In genomic region chr4:88518911-88519310, GRCh38 we compare ENCODE assay signal across 28 cellular contexts.
"Had no signal": no experiment of that assay in that cellular context is flagged by ENCODE, and none has a peak within 500 bp of the region (broad histone marks: within the 10 kb centered on the region; RNA-seq: fewer than 3 reads in every experiment).

No MANE protein-coding gene starts in this region.

- H3K9me3 ChIP-seq: left lung, lower lobe of right lung, ovary, stomach, suprapubic skin, thoracic aorta, tibial artery, upper lobe of left lung, vagina had no signal

- H3K27ac Mint-ChIP-seq: immature natural killer cell; natural killer cell; nephron progenitor cell; progenitor cell of endocrine pancreas; stimulated activated naive B cell treated with anti-CD40 and anti-IgM and Interleukin-4, amounts not matched to agents 10 μg/mL and 1 μg/mL and 100 μg/mL, for 72 hours had no signal

- H3K4me3 Mint-ChIP-seq: immature natural killer cell; naive B cell; natural killer cell; nephron progenitor cell; stimulated activated naive B cell treated with anti-CD40 and anti-IgM and Interleukin-4, amounts not matched to agents 10 μg/mL and 1 μg/mL and 100 μg/mL, for 72 hours had no signal

- H3K9me3 Mint-ChIP-seq: immature natural killer cell; naive B cell; natural killer cell; nephron progenitor cell; stimulated activated naive B cell treated with anti-CD40 and anti-IgM and Interleukin-4, amounts not matched to agents 10 μg/mL and 1 μg/mL and 100 μg/mL, for 72 hours had no signal

- H3K27me3 Mint-ChIP-seq: naive B cell; progenitor cell of endocrine pancreas; stimulated activated naive B cell treated with anti-CD40 and anti-IgM and Interleukin-4, amounts not matched to agents 10 μg/mL and 1 μg/mL and 100 μg/mL, for 72 hours had no signal

- H3K27me3 ChIP-seq: left lung, ovary, stomach, suprapubic skin, tibial artery, upper lobe of left lung, vagina had no signal

- H3K27ac ChIP-seq: left lung, lower lobe of right lung, ovary, suprapubic skin, thoracic aorta, tibial artery, upper lobe of left lung, vagina had no signal

- DNase-seq: hippocampal formation; immature natural killer cell; kidney; left colon; left lung; lower lobe of right lung; mammary epithelial cell; naive B cell; natural killer cell; nephron progenitor cell; ovary; retina; right cardiac atrium; stimulated activated CD4-positive, alpha-beta T cell treated with anti-CD3 and anti-CD28 coated beads, Interleukin-12 subunit alpha, Interleukin-12 subunit beta, amount 100 ng/mL, for 4 hours; stimulated activated CD4-positive, alpha-beta T cell treated with anti-CD3 and anti-CD28 coated beads, Interleukin-15, amount 100 ng/mL, for 24 hours; stimulated activated CD4-positive, alpha-beta T cell treated with anti-CD3 and anti-CD28 coated beads, Interleukin-2, amount 100 ng/mL, for 24 hours; stimulated activated CD4-positive, alpha-beta T cell treated with anti-CD3 and anti-CD28 coated beads, Interleukin-4, amount 100 ng/mL, for 1 hour; stimulated activated naive B cell treated with anti-CD40 and anti-IgM and Interleukin-4, amounts not matched to agents 10 μg/mL and 1 μg/mL and 100 μg/mL, for 72 hours; stimulated activated naive CD8-positive, alpha-beta T cell treated with anti-CD3 and anti-CD28 coated beads, Interleukin-15, Interleukin-2, amounts not matched to agents 100 U/mL and 50 U/mL, for 24 hours; stomach; tibial artery; upper lobe of left lung had no signal

- H3K36me3 Mint-ChIP-seq: naive B cell, natural killer cell had no signal

- H3K4me3 ChIP-seq: left lung, lower lobe of right lung, ovary, skin epidermis, stomach, suprapubic skin, thoracic aorta, tibial artery, upper lobe of left lung, vagina had no signal

- ATAC-seq: left colon; left lung; lower lobe of right lung; natural killer cell; right cardiac atrium; sciatic nerve; stimulated activated naive B cell treated with anti-CD40 and anti-IgM and Interleukin-4, amounts not matched to agents 10 μg/mL and 1 μg/mL and 100 μg/mL, for 72 hours; stimulated activated naive CD8-positive, alpha-beta T cell treated with anti-CD3 and anti-CD28 coated beads, Interleukin-15, Interleukin-2, amounts not matched to agents 100 U/mL and 50 U/mL, for 24 hours had no signal

- H3K36me3 ChIP-seq: ovary had no signal
